ENCODE assay signal across 22 cellular contexts in the genomic region with DNA sequence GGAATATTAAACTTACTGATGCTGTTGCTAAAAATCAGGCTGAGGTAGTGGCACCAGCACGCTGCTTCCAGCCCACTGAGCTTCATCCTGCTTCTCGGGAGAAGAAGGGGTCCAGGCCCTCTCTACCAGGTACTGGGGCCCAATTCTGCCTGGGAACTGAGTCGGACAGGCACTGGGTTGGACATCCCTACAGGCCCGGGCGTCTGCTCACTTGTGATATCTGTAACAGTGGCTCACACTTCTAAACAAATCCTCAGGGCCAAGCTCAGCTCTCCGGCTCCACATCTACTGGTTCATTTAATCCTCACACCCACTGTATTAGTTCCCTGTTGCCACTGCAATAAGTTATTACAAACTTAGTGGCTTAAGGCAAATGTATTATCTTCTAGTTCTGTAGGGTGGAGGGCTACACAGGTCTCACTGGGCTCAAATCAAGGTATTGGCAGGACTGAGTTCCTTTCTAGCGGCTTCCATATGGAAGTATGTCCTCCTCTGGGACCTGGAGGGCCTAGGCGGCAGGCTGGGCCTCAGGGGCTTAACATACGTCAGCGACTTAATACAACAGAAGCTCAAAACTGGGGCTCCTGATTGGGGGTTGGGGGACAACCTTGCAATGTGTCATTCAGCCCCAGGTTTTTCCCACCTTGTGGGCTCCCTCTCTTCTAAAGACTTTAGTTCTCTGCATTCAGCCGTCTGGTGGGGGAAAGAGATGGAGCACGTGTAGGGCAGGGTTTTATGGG. TPM values are rescaled to one million over a fixed set of nuclear protein-coding genes. Genes with fewer than 3 reads are reported as not detected.
A peak's percentile ranks its signal among the peaks of the same experiment; 100 is the strongest.
DNase-seq lines count a peak whose midpoint lies in the region; ATAC-seq and TF ChIP-seq lines count a peak whose summit lies in the region.
"Had no signal": no experiment of that assay in that cellular context is flagged by ENCODE, and none has a peak within 500 bp of the region (broad histone marks: within the 10 kb centered on the region; RNA-seq: fewer than 3 reads in every experiment).

No MANE protein-coding gene starts in this region.

- peak overlapping the region; percentile 48 for H3K4me3 Mint-ChIP-seq in activated T-cell treated with anti-CD3 and anti-CD28 coated beads, Interleukin-2, amount 50 U/mL, for 4 hours
- H3K4me3 Mint-ChIP-seq in T-helper 17 cell (no peak overlapping the region), glutamatergic neuron (ENCODE audit: unreplicated experiment) (peak overlapping the region; percentile 34)

- no peak for DNase-seq in activated T-cell treated with anti-CD3 and anti-CD28 coated beads, Interleukin-2, amount 50 U/mL, for 4 hours
- DNase-seq in activated T-cell treated with anti-CD3 and anti-CD28 coated beads, Interleukin-2, amount 50 U/mL, for 48 hours, result no peak
- DNase-seq in T-helper 17 cell, result no peak
- no peak for DNase-seq in glutamatergic neuron
- no peak for DNase-seq in tibial artery
- DNase-seq in islet precursor cell, result no peak
- DNase-seq: 8988T; ACHN; BE2C; CD8-positive, alpha-beta memory T cell; NCI-H1092 treated with DMSO at 0.1 percent for 48 hours; NCI-H1436; NCI-H187 treated with DMSO at 0.1 percent for 48 hours; NCI-H748 treated with DMSO at 0.1 percent for 48 hours; NK-92 treated with Interleukin-12 subunit alpha and Interleukin-12 subunit beta, amount 100 ng/mL, for 24 hours; PC-9; Right ventricle myocardium superior; RPMI8226 had no signal

- peak overlapping the region; percentile 75 to 86 for H3K27ac ChIP-seq in tibial artery
- H3K27ac ChIP-seq: PC-9, SJSA1 had no signal

- peaks cover 0 to 70% (median 42%) of the 10 kb centered on the region in 4 donors for H3K4me1 ChIP-seq in tibial artery

- intact Hi-C loops in tibial artery (cut with DNase I; ENCODE audit: low total_unique reads), result loop anchor here (10.0 kb wide), 1 partner anchor 359 kb away; no protein-coding TSS in a partner anchor

- no peaks in the 10 kb centered on the region for H3K36me3 ChIP-seq in tibial artery
- H3K36me3 ChIP-seq: BE2C, SJSA1 had no signal

- H3K27ac Mint-ChIP-seq in T-helper 17 cell, result peak overlapping the region; percentile 69
- peak overlapping the region; percentile 8 for H3K27ac Mint-ChIP-seq in glutamatergic neuron (ENCODE audit: unreplicated experiment)

- peaks cover 27% of the 10 kb centered on the region for H3K27me3 Mint-ChIP-seq in activated T-cell treated with anti-CD3 and anti-CD28 coated beads, Interleukin-2, amount 50 U/mL, for 4 hours (ENCODE audit: low read depth)
- H3K27me3 Mint-ChIP-seq in T-helper 17 cell (peaks cover 43% of the 10 kb centered on the region), glutamatergic neuron (ENCODE audit: unreplicated experiment) (peaks cover 14% of the 10 kb centered on the region)

- TF ChIP-seq CTCF in glutamatergic neuron (IDR thresholded peaks at IDR 0.05; ENCODE audit: partially characterized antibody, unreplicated experiment) (no peak), tibial artery (IDR thresholded peaks at IDR 0.05) (no peak)

- no peaks in the 10 kb centered on the region for H3K9me3 Mint-ChIP-seq in activated T-cell treated with anti-CD3 and anti-CD28 coated beads, Interleukin-2, amount 50 U/mL, for 4 hours
- peaks cover 14% of the 10 kb centered on the region for H3K9me3 Mint-ChIP-seq in glutamatergic neuron (ENCODE audit: unreplicated experiment)
- H3K9me3 Mint-ChIP-seq: CD8-positive, alpha-beta memory T cell; IgD-negative memory B cell had no signal

- no peak for ATAC-seq in activated T-cell treated with anti-CD3 and anti-CD28 coated beads, Interleukin-2, amount 50 U/mL, for 4 hours
- ATAC-seq in T-helper 17 cell (no peak), HG02870 (IDR thresholded peaks at IDR 0.05; ENCODE audit: unreplicated experiment) (no peak), HG02678 (IDR thresholded peaks at IDR 0.05; ENCODE audit: unreplicated experiment) (no peak)

- no peak overlapping the region for H3K4me3 ChIP-seq in tibial artery
- H3K4me3 ChIP-seq: PC-9, SJSA1 had no signal

- H3K36me3 Mint-ChIP-seq in activated T-cell treated with anti-CD3 and anti-CD28 coated beads, Interleukin-2, amount 50 U/mL, for 4 hours (ENCODE audit: insufficient read depth), result no peaks in the 10 kb centered on the region
- H3K36me3 Mint-ChIP-seq in T-helper 17 cell (ENCODE audit: low read depth), result peaks cover 2% of the 10 kb centered on the region
- H3K36me3 Mint-ChIP-seq in glutamatergic neuron (ENCODE audit: unreplicated experiment), result no peaks in the 10 kb centered on the region
- H3K36me3 Mint-ChIP-seq: CD8-positive, alpha-beta memory T cell had no signal

- H3K9me3 ChIP-seq in T-helper 17 cell (ENCODE audit: control insufficient read depth, low read length, poor library complexity, severe bottlenecking) (no peaks in the 10 kb centered on the region), tibial artery (no peaks in the 10 kb centered on the region)
- H3K9me3 ChIP-seq: BE2C, SJSA1 had no signal

- no peaks in the 10 kb centered on the region for H3K27me3 ChIP-seq in tibial artery

- peaks cover 16% of the 10 kb centered on the region for H3K4me1 Mint-ChIP-seq in activated T-cell treated with anti-CD3 and anti-CD28 coated beads, Interleukin-2, amount 50 U/mL, for 4 hours (ENCODE audit: low read depth)
- H3K4me1 Mint-ChIP-seq in T-helper 17 cell (peaks cover 16% of the 10 kb centered on the region), glutamatergic neuron (ENCODE audit: low read depth, unreplicated experiment) (peaks cover 53% of the 10 kb centered on the region)

RNA-seq across cellular contexts. Expression of gene KCNK15, which starts 1.6 kb away (rescaled TPM):
- 1 to 10 TPM in 2 of 3 donors, under 1 TPM in 1; 0.96 to 1.6 (median 1.1) TPM for total RNA-seq in activated T-cell treated with anti-CD3 and anti-CD28 coated beads, Interleukin-2, amount 50 U/mL, for 4 hours
- total RNA-seq in T-helper 17 cell (not detected), glutamatergic neuron (ENCODE audit: unreplicated experiment) (0.22 TPM)
- total RNA-seq: SJSA1 had no signal

RNA-seq across cellular contexts. Expression of gene CCN5, which starts 28.9 kb away (rescaled TPM):
- total RNA-seq in activated T-cell treated with anti-CD3 and anti-CD28 coated beads, Interleukin-2, amount 50 U/mL, for 4 hours, result under 1 TPM in 1 of 3 donors, not detected in 2; 0.15 TPM
- total RNA-seq in T-helper 17 cell (not detected), glutamatergic neuron (ENCODE audit: unreplicated experiment) (not detected)
- total RNA-seq: CD8-positive, alpha-beta memory T cell; SJSA1 had no signal
